Comparison of ENCODE assay signal across 14 cellular contexts in genomic region chr11:64852804-64853520, GRCh38. TPM values are rescaled to one million over a fixed set of nuclear protein-coding genes. Genes with fewer than 3 reads are reported as not detected.
DNase-seq lines count a peak whose midpoint lies in the region; ATAC-seq, FAIRE-seq and TF ChIP-seq lines count a peak whose summit lies in the region.
"Had no signal": no experiment of that assay in that cellular context is flagged by ENCODE, and none has a peak within 500 bp of the region (broad histone marks: within the 10 kb centered on the region; RNA-seq: fewer than 3 reads in every experiment).

No MANE protein-coding gene starts in this region.

- H3K27ac Mint-ChIP-seq in CD4-positive, CD25-positive, alpha-beta regulatory T cell: peak overlapping the region; percentile 93 to 97 (median 96)
- peak overlapping the region; percentile 77 for H3K27ac Mint-ChIP-seq in HFFc6

- no peak overlapping the region for H3K4me2 ChIP-seq in K562 (ENCODE audit: insufficient read depth, low read length)

- H3K4me3 Mint-ChIP-seq in CD4-positive, CD25-positive, alpha-beta regulatory T cell: peak overlapping the region; percentile 80 to 85 (median 84)
- no peak overlapping the region for H3K4me3 Mint-ChIP-seq in HFFc6

- no peak for TF ChIP-seq EP300 in K562 (IDR thresholded peaks at IDR 0.05; ENCODE audit: low read length)

- no peak for ATAC-seq in CD4-positive, CD25-positive, alpha-beta regulatory T cell (ENCODE audit: low read depth in 2 of 2)
- ATAC-seq in K562 (no peak), GM18505 (IDR thresholded peaks at IDR 0.05; ENCODE audit: unreplicated experiment) (no peak)

- TF ChIP-seq POLR2A in K562 (conservative IDR thresholded peaks at IDR 0.05) (no peak), GM18505 (IDR thresholded peaks at IDR 0.05; ENCODE audit: borderline replicate concordance, extremely low read depth, insufficient read depth, insufficient read length) (no peak)

- no peak for DNase-seq in CD4-positive, CD25-positive, alpha-beta regulatory T cell
- DNase-seq in HFFc6: no peak
- no peak for DNase-seq in K562 (ENCODE audit: extremely low read depth in 1 of 4, low spot score in 3 of 4)
- DNase-seq in G401 (ENCODE audit: low spot score): no peak
- DNase-seq in NOMO-1 treated with dmso at 0.1 percent for 144 hours (lab: John Stamatoyannopoulos, UW; ENCODE audit: unreplicated experiment): no peak
- no peak for DNase-seq in activated gamma-delta T cell (lab: John Stamatoyannopoulos, UW)
- DNase-seq: activated CD4-positive, alpha-beta T cell treated with anti-CD3 and anti-CD28 coated beads, Interleukin-2, amount 50 U/mL, for 4 hours; glutamatergic neuron; NCI-H187; stimulated activated CD4-positive, alpha-beta T cell treated with anti-CD3 and anti-CD28 coated beads, Interleukin-2, amount 100 ng/mL, for 24 hours had no signal

- TSS peak; percentile 37 for BruUV-seq in K562 (replicated peaks; lab: Mats Ljungman, UMichigan)

- CTCF ChIA-PET in K562 (lab: Yijun Ruan, JAX; ENCODE audit: low intra/inter-chr PET ratio): no interaction called here

- no peaks in the 10 kb centered on the region for H4K20me1 ChIP-seq in K562 (replicated peaks; ENCODE audit: control insufficient read depth, insufficient read depth, low read length)

- peak overlapping the region; percentile 91 for H3K27ac ChIP-seq in CD4-positive, CD25-positive, alpha-beta regulatory T cell (ENCODE audit: insufficient read depth, low read length, poor library complexity, severe bottlenecking)
- H3K27ac ChIP-seq in K562 (ENCODE audit: extremely low read depth, low read depth, low read length) (no peak overlapping the region), neutrophil (peak overlapping the region; percentile 99)
- H3K27ac ChIP-seq: cardiac muscle cell, HL-60 had no signal

- intact Hi-C loops in K562 (cut with micrococcal nuclease): no loop called here

- H3K36me3 ChIP-seq in CD4-positive, CD25-positive, alpha-beta regulatory T cell (ENCODE audit: control insufficient read depth, insufficient read depth, low read length): peaks cover 28% of the 10 kb centered on the region
- H3K36me3 ChIP-seq in K562 (ENCODE audit: control insufficient read depth, insufficient read depth, low read length) (peaks cover 41% of the 10 kb centered on the region; the same call in 2 of the 3 replicates), neutrophil (peaks cover 64% of the 10 kb centered on the region)
- H3K36me3 ChIP-seq: cardiac muscle cell had no signal

- H2AFZ ChIP-seq in K562 (ENCODE audit: low read depth, low read length): no peak overlapping the region

- H3K27me3 ChIP-seq in CD4-positive, CD25-positive, alpha-beta regulatory T cell (ENCODE audit: control insufficient read depth, insufficient read depth, low read length): no peaks in the 10 kb centered on the region
- H3K27me3 ChIP-seq in K562 (ENCODE audit: control insufficient read depth in 2 of 2, insufficient read depth in 2 of 2, low read length in 2 of 2): no peaks in the 10 kb centered on the region
- H3K27me3 ChIP-seq in neutrophil: no peaks in the 10 kb centered on the region
- H3K27me3 ChIP-seq: cardiac muscle cell had no signal

- in situ Hi-C loops in K562 (cut with MboI) (no loop called here), G401 (cut with HindIII; ENCODE audit: low sequenced_read_pairs) (loop anchor here (10.0 kb wide), 1 partner anchor 78 kb away; the partner anchor contains the start of gene SF1)

- no peaks in the 10 kb centered on the region for H3K9me3 ChIP-seq in CD4-positive, CD25-positive, alpha-beta regulatory T cell (ENCODE audit: control insufficient read depth in 2 of 2, low read length in 2 of 2)
- no peaks in the 10 kb centered on the region for H3K9me3 ChIP-seq in K562 (replicated peaks; ENCODE audit: control insufficient read depth, insufficient read depth, low read depth, low read length)
- H3K9me3 ChIP-seq in neutrophil: no peaks in the 10 kb centered on the region

- H3K4me1 Mint-ChIP-seq in CD4-positive, CD25-positive, alpha-beta regulatory T cell: peaks cover 0 to 94% (median 43%) of the 10 kb centered on the region in 4 donors
- peaks cover 63% of the 10 kb centered on the region for H3K4me1 Mint-ChIP-seq in HFFc6 (ENCODE audit: low read depth)

- POLR2A ChIA-PET in K562 (lab: Yijun Ruan, JAX): interaction anchor here (0.6 to 1.3 kb wide), 8 partner anchors 9 to 570 kb away, joined by 3 to 10 read pairs (median 4); no protein-coding TSS in a partner anchor

- no peaks in the 10 kb centered on the region for H3K27me3 Mint-ChIP-seq in CD4-positive, CD25-positive, alpha-beta regulatory T cell
- H3K27me3 Mint-ChIP-seq in HFFc6 (ENCODE audit: insufficient read depth): peaks cover 13% of the 10 kb centered on the region

- WGBS in K562 (ENCODE audit: insufficient coverage, low coverage, missing lambda C conversion rate): 86% methylated on average over 19 of the region's 24 CpGs

- TF ChIP-seq RAD21 in K562 (CRISPR knock-in tag; conservative IDR thresholded peaks at IDR 0.05 in 1 of 2, IDR thresholded peaks at IDR 0.05 in 1 of 2): no peak

- H3K9ac ChIP-seq in K562 (ENCODE audit: insufficient read depth in 1 of 2, low read depth in 2 of 2, low read length in 2 of 2): peak overlapping the region in 1 of 2 experiments; percentile 85; a peak in 2 of 4 replicates

- TF ChIP-seq CTCF in HFFc6 (IDR thresholded peaks at IDR 0.05) (no peak), K562 (IDR thresholded peaks at IDR 0.05 in 2 of 3, conservative IDR thresholded peaks at IDR 0.05 in 1 of 3; ENCODE audit: insufficient read depth in 2 of 3, low read depth in 1 of 3, low read length in 3 of 3) (no peak), neutrophil (IDR thresholded peaks at IDR 0.05) (no peak)

- no peaks in the 10 kb centered on the region for H3K9me1 ChIP-seq in K562 (ENCODE audit: control insufficient read depth, insufficient read depth, low read length)

- no peak overlapping the region for H3K4me3 ChIP-seq in CD4-positive, CD25-positive, alpha-beta regulatory T cell (ENCODE audit: low read depth, low read length)
- H3K4me3 ChIP-seq in K562 (no peak overlapping the region), neutrophil (ENCODE audit: low read depth in 1 of 2, low read length in 1 of 2) (peak overlapping the region; percentile 26 to 62)
- H3K4me3 ChIP-seq: cardiac muscle cell had no signal

- peaks cover 3% of the 10 kb centered on the region; the same call in 2 of the 3 replicates for H3K79me2 ChIP-seq in K562 (ENCODE audit: control insufficient read depth, insufficient read depth, low read length)

- no peak for FAIRE-seq in K562 (lab: Jason Lieb, UNC)

- peaks cover 99% of the 10 kb centered on the region for H3K4me1 ChIP-seq in CD4-positive, CD25-positive, alpha-beta regulatory T cell (ENCODE audit: control insufficient read depth, insufficient read depth, low read length, poor library complexity, severe bottlenecking)
- H3K4me1 ChIP-seq in K562 (replicated peaks in 1 of 2; ENCODE audit: control insufficient read depth in 2 of 2, insufficient read depth in 2 of 2, low read length in 2 of 2) (peaks cover 53 to 90% of the 10 kb centered on the region in 2 experiments), neutrophil (ENCODE audit: control insufficient read depth in 1 of 2, insufficient read depth in 1 of 2, low read depth in 1 of 2, low read length in 1 of 2) (peaks cover 96 to 100% of the 10 kb centered on the region in 2 experiments)

- peaks cover 0 to 1% (median 0%) of the 10 kb centered on the region in 7 donors for H3K9me3 Mint-ChIP-seq in CD4-positive, CD25-positive, alpha-beta regulatory T cell
- no peaks in the 10 kb centered on the region for H3K9me3 Mint-ChIP-seq in HFFc6

- H3K36me3 Mint-ChIP-seq in CD4-positive, CD25-positive, alpha-beta regulatory T cell: peaks cover 16% of the 10 kb centered on the region
- peaks cover 23% of the 10 kb centered on the region for H3K36me3 Mint-ChIP-seq in HFFc6 (ENCODE audit: low read depth)

RNA-seq across cellular contexts. Expression of gene CDC42BPG, which starts 8.5 kb away (rescaled TPM):
- total RNA-seq in CD4-positive, CD25-positive, alpha-beta regulatory T cell: 11.6 TPM
- polyA plus RNA-seq in CD4-positive, CD25-positive, alpha-beta regulatory T cell: under 1 TPM in 2 of 4 donors, not detected in 2; 0.11 to 0.13 TPM
- under 1 TPM in 5 of 6 experiments, not detected in 1; 0.02 to 0.21 (median 0.05) TPM for total RNA-seq in HFFc6 (2021; fragmentation: NEBNext Ultra II Directional; extraction: Animal tissue kit (Norgen Biotek cat#: 25700))
- 19.1 and 64.6 TPM in 2 replicates for total RNA-seq in K562 (2011; cell fraction: chromatin; rRNA removed; ENCODE audit: low replicate concordance)
- total RNA-seq in K562 (2011; cell fraction: nucleolus; rRNA removed): 33.3 and 37.9 TPM in 2 replicates
- 16.2 and 19.7 TPM in 2 replicates for total RNA-seq in K562 (2011; cell fraction: nucleoplasm; rRNA removed)
- total RNA-seq in K562 (2014; rRNA removed): 4.0 and 7.1 TPM in 2 replicates
- total RNA-seq in K562 (2014; rRNA removed; fragmentation: Illumina TruSeq; extraction: Trizol): 0.99 and 1.1 TPM in 2 replicates
- total RNA-seq in K562 (2015; rRNA removed; fragmentation: Illumina TruSeq; extraction: Trizol): 2.1 and 2.5 TPM in 2 replicates
- total RNA-seq in K562 (2021): 7.4 and 8.8 TPM in 2 replicates
- 2.2 and 3.6 TPM in 2 replicates for polyA plus RNA-seq in K562 (2011; rRNA removed)
- 2.0 and 4.5 TPM in 2 replicates for polyA plus RNA-seq in K562 (2011; cell fraction: cytosol; rRNA removed)
- polyA plus RNA-seq in K562 (2011; cell fraction: nucleus; rRNA removed): 15.1 and 28.5 TPM in 2 replicates
- 4.7 and 6.3 TPM in 2 replicates for polyA plus RNA-seq in K562 (2012)
- 1.8 and 4.6 TPM in 2 replicates for polyA plus RNA-seq in K562 (2014; fragmentation: Illumina TruSeq; extraction: Trizol)
- under 1 TPM; 0.04 to 0.08 TPM for polyA plus RNA-seq in K562 (2014; fragmentation: Nextera tagmentation; extraction: Ambion mirVana)
- 7.9 and 11.8 TPM in 2 replicates for polyA plus RNA-seq in K562 (2014; rRNA removed)
- polyA minus RNA-seq in K562 (2011; rRNA and poly(A)+ RNA removed): 2.1 and 3.0 TPM in 2 replicates
- polyA minus RNA-seq in K562 (2011; cell fraction: cytosol; rRNA and poly(A)+ RNA removed): 3.2 and 3.5 TPM in 2 replicates
- polyA minus RNA-seq in K562 (2011; cell fraction: nucleus; rRNA and poly(A)+ RNA removed): 12.1 and 12.2 TPM in 2 replicates
- total RNA-seq in G401 (2014; rRNA removed; shearing (Covaris generic)): 1.6 and 2.3 TPM in 2 replicates

RNA-seq across cellular contexts. Expression of gene EHD1, which starts 25.5 kb away (rescaled TPM):
- total RNA-seq in CD4-positive, CD25-positive, alpha-beta regulatory T cell: 201 TPM
- polyA plus RNA-seq in CD4-positive, CD25-positive, alpha-beta regulatory T cell: 100 to 1,000 TPM; 180 to 223 (median 183) TPM
- 100 to 1,000 TPM; 189 to 227 (median 197) TPM for total RNA-seq in HFFc6 (2021; fragmentation: NEBNext Ultra II Directional; extraction: Animal tissue kit (Norgen Biotek cat#: 25700))
- total RNA-seq in K562 (2011; cell fraction: chromatin; rRNA removed; ENCODE audit: low replicate concordance): 20.8 and 92.1 TPM in 2 replicates
- total RNA-seq in K562 (2011; cell fraction: nucleolus; rRNA removed): 57.7 and 64.3 TPM in 2 replicates
- total RNA-seq in K562 (2011; cell fraction: nucleoplasm; rRNA removed): 24.2 and 37.8 TPM in 2 replicates
- total RNA-seq in K562 (2014; rRNA removed) (39.1 and 40.0 TPM in 2 replicates), K562 (2014; rRNA removed; fragmentation: Illumina TruSeq; extraction: Trizol) (7.2 and 11.5 TPM in 2 replicates), K562 (2015; rRNA removed; fragmentation: Illumina TruSeq; extraction: Trizol) (12.7 and 12.9 TPM in 2 replicates), K562 (2021) (65.0 and 69.6 TPM in 2 replicates)
- polyA plus RNA-seq in K562 (2011; rRNA removed) (16.4 and 34.2 TPM in 2 replicates), K562 (2014; fragmentation: Illumina TruSeq; extraction: Trizol) (41.0 and 45.1 TPM in 2 replicates), K562 (2014; fragmentation: Nextera tagmentation; extraction: Ambion mirVana) (under 1 TPM; 0.46 to 0.59 TPM), K562 (2014; rRNA removed) (26.8 and 27.3 TPM in 2 replicates)
- 30.6 and 56.6 TPM in 2 replicates for polyA plus RNA-seq in K562 (2011; cell fraction: cytosol; rRNA removed)
- polyA plus RNA-seq in K562 (2011; cell fraction: nucleus; rRNA removed): 30.2 and 48.9 TPM in 2 replicates
- 38.5 and 52.8 TPM in 2 replicates for polyA plus RNA-seq in K562 (2012)
- 26.8 and 39.2 TPM in 2 replicates for polyA minus RNA-seq in K562 (2011; rRNA and poly(A)+ RNA removed)
- polyA minus RNA-seq in K562 (2011; cell fraction: cytosol; rRNA and poly(A)+ RNA removed): 50.9 and 64.3 TPM in 2 replicates
- 17.4 and 22.8 TPM in 2 replicates for polyA minus RNA-seq in K562 (2011; cell fraction: nucleus; rRNA and poly(A)+ RNA removed)
- total RNA-seq in G401 (2014; rRNA removed; shearing (Covaris generic)): 25.3 and 32.4 TPM in 2 replicates

RNA-seq across cellular contexts. Expression of gene MEN1, which starts 42.6 kb away (rescaled TPM):
- total RNA-seq in CD4-positive, CD25-positive, alpha-beta regulatory T cell: 31.3 TPM
- 10 to 100 TPM; 20.9 to 26.1 (median 24.5) TPM for polyA plus RNA-seq in CD4-positive, CD25-positive, alpha-beta regulatory T cell
- 10 to 100 TPM; 23.9 to 35.5 (median 26.9) TPM for total RNA-seq in HFFc6 (2021; fragmentation: NEBNext Ultra II Directional; extraction: Animal tissue kit (Norgen Biotek cat#: 25700))
- total RNA-seq in K562 (2011; cell fraction: chromatin; rRNA removed; ENCODE audit: low replicate concordance): 33.3 and 80.8 TPM in 2 replicates
- 78.7 and 86.4 TPM in 2 replicates for total RNA-seq in K562 (2011; cell fraction: nucleolus; rRNA removed)
- total RNA-seq in K562 (2011; cell fraction: nucleoplasm; rRNA removed): 51.5 and 54.8 TPM in 2 replicates
- 24.3 and 29.4 TPM in 2 replicates for total RNA-seq in K562 (2014; rRNA removed)
- total RNA-seq in K562 (2014; rRNA removed; fragmentation: Illumina TruSeq; extraction: Trizol): 6.3 and 7.3 TPM in 2 replicates
- total RNA-seq in K562 (2015; rRNA removed; fragmentation: Illumina TruSeq; extraction: Trizol): 12.3 and 15.0 TPM in 2 replicates
- 55.7 and 57.2 TPM in 2 replicates for total RNA-seq in K562 (2021)
- polyA plus RNA-seq in K562 (2011; rRNA removed): 19.3 and 34.7 TPM in 2 replicates
- polyA plus RNA-seq in K562 (2011; cell fraction: cytosol; rRNA removed): 22.5 and 54.7 TPM in 2 replicates
- polyA plus RNA-seq in K562 (2011; cell fraction: nucleus; rRNA removed): 88.7 and 149 TPM in 2 replicates
- 41.1 and 44.4 TPM in 2 replicates for polyA plus RNA-seq in K562 (2012)
- polyA plus RNA-seq in K562 (2014; fragmentation: Illumina TruSeq; extraction: Trizol): 42.7 and 48.3 TPM in 2 replicates
- 1 to 10 TPM; 3.4 to 3.9 TPM for polyA plus RNA-seq in K562 (2014; fragmentation: Nextera tagmentation; extraction: Ambion mirVana)
- 40.5 and 42.5 TPM in 2 replicates for polyA plus RNA-seq in K562 (2014; rRNA removed)
- polyA minus RNA-seq in K562 (2011; rRNA and poly(A)+ RNA removed): 6.3 and 9.1 TPM in 2 replicates
- polyA minus RNA-seq in K562 (2011; cell fraction: cytosol; rRNA and poly(A)+ RNA removed): 24.1 and 29.2 TPM in 2 replicates
- 19.9 and 21.0 TPM in 2 replicates for polyA minus RNA-seq in K562 (2011; cell fraction: nucleus; rRNA and poly(A)+ RNA removed)
- 12.3 and 13.9 TPM in 2 replicates for total RNA-seq in G401 (2014; rRNA removed; shearing (Covaris generic))

RNA-seq across cellular contexts. Expression of gene MAP4K2, which starts 49.9 kb away (rescaled TPM):
- 85.0 TPM for total RNA-seq in CD4-positive, CD25-positive, alpha-beta regulatory T cell
- 10 to 100 TPM; 31.5 to 39.5 (median 34.8) TPM for polyA plus RNA-seq in CD4-positive, CD25-positive, alpha-beta regulatory T cell
- total RNA-seq in HFFc6 (2021; fragmentation: NEBNext Ultra II Directional; extraction: Animal tissue kit (Norgen Biotek cat#: 25700)): 10 to 100 TPM; 18.0 to 21.6 (median 20.9) TPM
- total RNA-seq in K562 (2011; cell fraction: chromatin; rRNA removed; ENCODE audit: low replicate concordance): 11.3 and 40.1 TPM in 2 replicates
- 20.5 and 22.5 TPM in 2 replicates for total RNA-seq in K562 (2011; cell fraction: nucleolus; rRNA removed)
- total RNA-seq in K562 (2011; cell fraction: nucleoplasm; rRNA removed): 7.3 and 11.7 TPM in 2 replicates
- total RNA-seq in K562 (2014; rRNA removed) (9.6 and 13.7 TPM in 2 replicates), K562 (2014; rRNA removed; fragmentation: Illumina TruSeq; extraction: Trizol) (3.4 and 4.9 TPM in 2 replicates), K562 (2015; rRNA removed; fragmentation: Illumina TruSeq; extraction: Trizol) (7.0 and 8.5 TPM in 2 replicates), K562 (2021) (13.9 and 14.5 TPM in 2 replicates)
- polyA plus RNA-seq in K562 (2011; rRNA removed) (7.3 and 11.2 TPM in 2 replicates), K562 (2014; fragmentation: Illumina TruSeq; extraction: Trizol) (8.5 and 12.2 TPM in 2 replicates), K562 (2014; fragmentation: Nextera tagmentation; extraction: Ambion mirVana) (under 1 TPM; 0.13 to 0.39 TPM), K562 (2014; rRNA removed) (10.5 and 11.6 TPM in 2 replicates)
- polyA plus RNA-seq in K562 (2011; cell fraction: cytosol; rRNA removed): 11.2 and 14.4 TPM in 2 replicates
- 40.2 and 43.0 TPM in 2 replicates for polyA plus RNA-seq in K562 (2011; cell fraction: nucleus; rRNA removed)
- 9.6 and 14.0 TPM in 2 replicates for polyA plus RNA-seq in K562 (2012)
- 5.1 and 6.7 TPM in 2 replicates for polyA minus RNA-seq in K562 (2011; rRNA and poly(A)+ RNA removed)
- 8.8 and 11.1 TPM in 2 replicates for polyA minus RNA-seq in K562 (2011; cell fraction: cytosol; rRNA and poly(A)+ RNA removed)
- polyA minus RNA-seq in K562 (2011; cell fraction: nucleus; rRNA and poly(A)+ RNA removed): 5.8 and 12.4 TPM in 2 replicates
- 24.7 and 26.6 TPM in 2 replicates for total RNA-seq in G401 (2014; rRNA removed; shearing (Covaris generic))

Comparison
In these comparisons a context has a peak if more than half of its experiments do, and no peak if none do; other contexts are left out.
1. H3K4me3 ChIP-seq: peak in neutrophil (2 of 2); none in CD4-positive, CD25-positive, alpha-beta regulatory T cell (single experiment) and K562 (single experiment).